Comparison of ENCODE assay signal across 9 cellular contexts in genomic region chr3:186617038-186617934, GRCh38. TPM values are rescaled to one million over a fixed set of nuclear protein-coding genes. Genes with fewer than 3 reads are reported as not detected.
DNase-seq lines count a peak whose midpoint lies in the region; ATAC-seq and TF ChIP-seq lines count a peak whose summit lies in the region.
"Had no signal": no experiment of that assay in that cellular context is flagged by ENCODE, and none has a peak within 500 bp of the region (broad histone marks: within the 10 kb centered on the region; RNA-seq: fewer than 3 reads in every experiment).

No MANE protein-coding gene starts in this region.

- H3K36me3 ChIP-seq in left lung = no peaks in the 10 kb centered on the region

- no peak overlapping the region for H3K27ac ChIP-seq in left lung

- TF ChIP-seq CTCF in choroid plexus epithelial cell (conservative IDR thresholded peaks at IDR 0.05; ENCODE audit: low read depth, low read length) (peak; percentile 92), left lung (IDR thresholded peaks at IDR 0.05) (peak; percentile 83 to 89)

- no peaks in the 10 kb centered on the region for H3K9me3 ChIP-seq in left lung

- ATAC-seq in GM19324 (IDR thresholded peaks at IDR 0.05; ENCODE audit: low FRiP score, unreplicated experiment) = peak; percentile 83
- peak; percentile 95 for ATAC-seq in HG03442 (IDR thresholded peaks at IDR 0.05; ENCODE audit: unreplicated experiment)
- ATAC-seq in left lung = peak; percentile 99

- H3K4me3 ChIP-seq in choroid plexus epithelial cell (ENCODE audit: low read depth, low read length) (peak overlapping the region; percentile 21), left lung (no peak overlapping the region)

- DNase-seq in C1 segment of cervical spinal cord (lab: John Stamatoyannopoulos, UW) = peak in 13 of 14 donors; percentile 7 to 73 (median 36)
- DNase-seq in NCI-H460 (ENCODE audit: extremely low read depth, low read depth) = peak; percentile 79
- peak; percentile 77 to 82 for DNase-seq in activated CD4-positive, alpha-beta T cell treated with anti-CD3 and anti-CD28 coated beads for 4 hours
- peak; percentile 97 for DNase-seq in choroid plexus epithelial cell (ENCODE audit: low read depth)
- DNase-seq in left lung = peak; percentile 92 to 97
- DNase-seq in stimulated activated CD4-positive, alpha-beta T cell treated with anti-CD3 and anti-CD28 coated beads, Interleukin-4, amount 100 ng/mL, for 4 hours = peak; percentile 79 to 83

- intact Hi-C loops in left lung (cut with DNase I) = loop anchor here in 1 of 2 donors (5.0 kb wide), 1 partner anchor 205 kb away; no protein-coding TSS in a partner anchor

- H3K4me1 ChIP-seq in left lung = peaks cover 0 to 8% of the 10 kb centered on the region in 2 donors

- peaks cover 0 to 78% of the 10 kb centered on the region in 2 donors for H3K27me3 ChIP-seq in left lung

RNA-seq across cellular contexts. Expression of gene AHSG, which starts 4.4 kb away (rescaled TPM):
- total RNA-seq in NCI-H460 (2014; rRNA removed; shearing (Covaris generic)) = not detected in 2 replicates
- polyA plus RNA-seq in NCI-H460 (2014; cell fraction: nucleus; rRNA removed) = not detected in 2 replicates
- total RNA-seq in left lung = not detected
- total RNA-seq: activated CD8-positive, alpha-beta memory T cell treated with anti-CD3 and anti-CD28 coated beads for 36 hours had no signal

RNA-seq across cellular contexts. Expression of gene FETUB, which starts 22.9 kb away (rescaled TPM):
- not detected in 2 replicates for total RNA-seq in NCI-H460 (2014; rRNA removed; shearing (Covaris generic))
- not detected in 2 replicates for polyA plus RNA-seq in NCI-H460 (2014; cell fraction: nucleus; rRNA removed)
- total RNA-seq in left lung = not detected
- total RNA-seq: activated CD8-positive, alpha-beta memory T cell treated with anti-CD3 and anti-CD28 coated beads for 36 hours had no signal

RNA-seq across cellular contexts. Expression of gene DNAJB11, which starts 46.8 kb away (rescaled TPM):
- total RNA-seq in NCI-H460 (2014; rRNA removed; shearing (Covaris generic)) = 60.4 and 66.3 TPM in 2 replicates
- polyA plus RNA-seq in NCI-H460 (2014; cell fraction: nucleus; rRNA removed) = 70.8 and 99.6 TPM in 2 replicates
- total RNA-seq in left lung = 10 to 100 TPM; 46.8 to 78.3 TPM

RNA-seq across cellular contexts. Expression of gene HRG, which starts 48.5 kb away (rescaled TPM):
- 0.10 TPM in 1 of 2 replicates, not detected in the other for total RNA-seq in NCI-H460 (2014; rRNA removed; shearing (Covaris generic))
- polyA plus RNA-seq in NCI-H460 (2014; cell fraction: nucleus; rRNA removed) = not detected in 2 replicates
- not detected for total RNA-seq in left lung
- total RNA-seq: activated CD8-positive, alpha-beta memory T cell treated with anti-CD3 and anti-CD28 coated beads for 36 hours had no signal

RNA-seq across cellular contexts. Expression of gene TBCCD1, which starts 50.1 kb away (rescaled TPM):
- 13.3 and 13.6 TPM in 2 replicates for total RNA-seq in NCI-H460 (2014; rRNA removed; shearing (Covaris generic))
- polyA plus RNA-seq in NCI-H460 (2014; cell fraction: nucleus; rRNA removed) = 11.2 and 13.9 TPM in 2 replicates
- total RNA-seq in left lung = 10 to 100 TPM; 11.6 to 12.1 TPM

Comparison
In these comparisons a context has a peak if more than half of its experiments do, and no peak if none do; other contexts are left out.
1. DNase-seq: peak in every context shown above with its lines; median percentile 97 in choroid plexus epithelial cell; 94 in left lung; 81 in stimulated activated CD4-positive, alpha-beta T cell treated with anti-CD3 and anti-CD28 coated beads, Interleukin-4, amount 100 ng/mL, for 4 hours; 80 in activated CD4-positive, alpha-beta T cell treated with anti-CD3 and anti-CD28 coated beads for 4 hours; 79 in NCI-H460; 36 in C1 segment of cervical spinal cord.